1 cellular context compared by ENCODE assay signal in the genomic region with DNA sequence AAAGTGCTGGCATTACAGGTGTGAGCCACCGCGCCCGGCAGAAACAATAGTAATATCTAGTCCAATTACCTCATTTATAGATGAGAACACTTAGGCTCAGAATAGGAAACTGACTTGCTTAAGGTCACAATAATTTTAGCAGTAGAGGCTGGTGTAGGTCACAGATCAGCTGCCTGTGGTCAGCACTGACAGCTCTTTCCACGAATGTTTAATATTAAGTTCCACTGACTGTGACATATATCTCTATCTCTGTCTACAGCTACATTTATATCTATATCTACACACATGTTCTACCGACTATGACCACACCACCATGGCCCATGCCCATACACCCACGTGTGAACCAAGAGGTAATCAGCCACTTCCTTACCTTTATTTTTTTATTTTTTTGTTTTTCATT.
A peak's percentile ranks its signal among the peaks of the same experiment; 100 is the strongest.
TF ChIP-seq lines count a peak whose summit lies in the region.

No MANE protein-coding gene starts in this region.

TF ChIP-seq in K562, 482 proteins besides CTCF, POLR2A, EP300 and RAD21 (continued from another document):
- TF ChIP-seq, protein P1, sequence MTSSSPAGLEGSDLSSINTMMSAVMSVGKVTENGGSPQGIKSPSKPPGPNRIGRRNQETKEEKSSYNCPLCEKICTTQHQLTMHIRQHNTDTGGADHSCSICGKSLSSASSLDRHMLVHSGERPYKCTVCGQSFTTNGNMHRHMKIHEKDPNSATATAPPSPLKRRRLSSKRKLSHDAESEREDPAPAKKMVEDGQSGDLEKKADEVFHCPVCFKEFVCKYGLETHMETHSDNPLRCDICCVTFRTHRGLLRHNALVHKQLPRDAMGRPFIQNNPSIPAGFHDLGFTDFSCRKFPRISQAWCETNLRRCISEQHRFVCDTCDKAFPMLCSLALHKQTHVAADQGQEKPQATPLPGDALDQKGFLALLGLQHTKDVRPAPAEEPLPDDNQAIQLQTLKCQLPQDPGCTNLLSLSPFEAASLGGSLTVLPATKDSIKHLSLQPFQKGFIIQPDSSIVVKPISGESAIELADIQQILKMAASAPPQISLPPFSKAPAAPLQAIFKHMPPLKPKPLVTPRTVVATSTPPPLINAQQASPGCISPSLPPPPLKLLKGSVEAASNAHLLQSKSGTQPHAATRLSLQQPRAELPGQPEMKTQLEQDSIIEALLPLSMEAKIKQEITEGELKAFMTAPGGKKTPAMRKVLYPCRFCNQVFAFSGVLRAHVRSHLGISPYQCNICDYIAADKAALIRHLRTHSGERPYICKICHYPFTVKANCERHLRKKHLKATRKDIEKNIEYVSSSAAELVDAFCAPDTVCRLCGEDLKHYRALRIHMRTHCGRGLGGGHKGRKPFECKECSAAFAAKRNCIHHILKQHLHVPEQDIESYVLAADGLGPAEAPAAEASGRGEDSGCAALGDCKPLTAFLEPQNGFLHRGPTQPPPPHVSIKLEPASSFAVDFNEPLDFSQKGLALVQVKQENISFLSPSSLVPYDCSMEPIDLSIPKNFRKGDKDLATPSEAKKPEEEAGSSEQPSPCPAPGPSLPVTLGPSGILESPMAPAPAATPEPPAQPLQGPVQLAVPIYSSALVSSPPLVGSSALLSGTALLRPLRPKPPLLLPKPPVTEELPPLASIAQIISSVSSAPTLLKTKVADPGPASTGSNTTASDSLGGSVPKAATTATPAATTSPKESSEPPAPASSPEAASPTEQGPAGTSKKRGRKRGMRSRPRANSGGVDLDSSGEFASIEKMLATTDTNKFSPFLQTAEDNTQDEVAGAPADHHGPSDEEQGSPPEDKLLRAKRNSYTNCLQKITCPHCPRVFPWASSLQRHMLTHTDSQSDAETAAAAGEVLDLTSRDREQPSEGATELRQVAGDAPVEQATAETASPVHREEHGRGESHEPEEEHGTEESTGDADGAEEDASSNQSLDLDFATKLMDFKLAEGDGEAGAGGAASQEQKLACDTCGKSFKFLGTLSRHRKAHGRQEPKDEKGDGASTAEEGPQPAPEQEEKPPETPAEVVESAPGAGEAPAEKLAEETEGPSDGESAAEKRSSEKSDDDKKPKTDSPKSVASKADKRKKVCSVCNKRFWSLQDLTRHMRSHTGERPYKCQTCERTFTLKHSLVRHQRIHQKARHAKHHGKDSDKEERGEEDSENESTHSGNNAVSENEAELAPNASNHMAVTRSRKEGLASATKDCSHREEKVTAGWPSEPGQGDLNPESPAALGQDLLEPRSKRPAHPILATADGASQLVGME (CRISPR knock-in tag; IDR thresholded peaks at IDR 0.05): no peak
- TF ChIP-seq, protein P2, sequence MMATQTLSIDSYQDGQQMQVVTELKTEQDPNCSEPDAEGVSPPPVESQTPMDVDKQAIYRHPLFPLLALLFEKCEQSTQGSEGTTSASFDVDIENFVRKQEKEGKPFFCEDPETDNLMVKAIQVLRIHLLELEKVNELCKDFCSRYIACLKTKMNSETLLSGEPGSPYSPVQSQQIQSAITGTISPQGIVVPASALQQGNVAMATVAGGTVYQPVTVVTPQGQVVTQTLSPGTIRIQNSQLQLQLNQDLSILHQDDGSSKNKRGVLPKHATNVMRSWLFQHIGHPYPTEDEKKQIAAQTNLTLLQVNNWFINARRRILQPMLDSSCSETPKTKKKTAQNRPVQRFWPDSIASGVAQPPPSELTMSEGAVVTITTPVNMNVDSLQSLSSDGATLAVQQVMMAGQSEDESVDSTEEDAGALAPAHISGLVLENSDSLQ (IDR thresholded peaks at IDR 0.05): no peak
- TF ChIP-seq NCOR1 (IDR thresholded peaks at IDR 0.05) (0 out of 2 replicates have a peak, but pooled peaks have one; percentile 11), ZSCAN32 (CRISPR knock-in tag; IDR thresholded peaks at IDR 0.05) (no peak), TCF3 (CRISPR knock-in tag; IDR thresholded peaks at IDR 0.05) (peak; percentile 33; the same call in 1 of the 2 replicates), GATAD2B (IDR thresholded peaks at IDR 0.05; ENCODE audit: borderline replicate concordance) (no peak)
TF ChIP-seq in K562: peak in this region for 4.
